Comparison of ENCODE assay signal across 1 cellular context in the genomic region with DNA sequence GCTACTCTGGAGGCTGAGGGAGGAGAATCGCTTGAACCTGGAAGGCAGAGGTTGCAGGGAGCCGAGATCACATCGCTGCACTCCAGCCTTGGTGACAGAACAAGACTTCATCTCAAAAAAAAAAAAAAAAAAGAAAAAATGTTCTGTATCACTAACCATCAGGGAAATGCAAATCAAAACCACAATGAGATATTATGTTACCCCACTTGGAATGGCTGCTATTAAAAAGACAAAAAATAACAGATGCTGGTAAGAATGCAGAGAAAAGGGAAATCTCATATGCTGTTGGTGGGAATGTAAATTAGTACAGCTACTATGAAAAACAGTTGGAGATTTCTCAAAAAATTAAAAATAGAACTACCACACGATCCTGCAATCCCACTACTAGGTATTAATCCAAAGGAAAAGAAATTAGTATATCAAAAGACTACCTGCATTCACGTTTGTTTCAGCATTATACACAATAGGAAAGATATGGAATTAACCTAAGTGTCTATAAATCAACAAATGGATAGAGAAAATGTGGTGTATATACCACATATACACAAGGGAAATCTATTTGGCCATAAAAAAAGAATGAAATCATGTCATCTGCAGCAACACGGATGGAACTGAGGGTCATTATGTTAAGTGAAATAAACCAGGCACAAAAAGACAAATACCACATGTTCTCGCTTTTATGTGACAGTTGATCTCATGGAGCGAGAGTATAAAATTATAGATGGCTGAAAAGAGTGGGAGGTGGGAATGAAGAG.
TF ChIP-seq lines count a peak whose summit lies in the region.

No MANE protein-coding gene starts in this region.

TF ChIP-seq in GM12878, 131 proteins besides CTCF, POLR2A, EP300 and RAD21 (continued from another document):
- no peak for TF ChIP-seq STAT3 (IDR thresholded peaks at IDR 0.05; ENCODE audit: low read depth, low read length)
- TF ChIP-seq SMAD1 (IDR thresholded peaks at IDR 0.05; ENCODE audit: low read depth, partially characterized antibody): no peak
- no peak for TF ChIP-seq ETV6 (conservative IDR thresholded peaks at IDR 0.05 in 1 of 2, IDR thresholded peaks at IDR 0.05 in 1 of 2; ENCODE audit: borderline replicate concordance in 1 of 2, low read depth in 1 of 2)
- no peak for TF ChIP-seq BCL11A (IDR thresholded peaks at IDR 0.05; ENCODE audit: low read depth, low read length)
- TF ChIP-seq SP1 (IDR thresholded peaks at IDR 0.05; ENCODE audit: low read depth, low read length): no peak
- no peak for TF ChIP-seq SIX5 (IDR thresholded peaks at IDR 0.05; ENCODE audit: low read depth, low read length, severe bottlenecking)
- no peak for TF ChIP-seq KLF5 (IDR thresholded peaks at IDR 0.05; ENCODE audit: partially characterized antibody)
- TF ChIP-seq BMI1 (IDR thresholded peaks at IDR 0.05; ENCODE audit: borderline replicate concordance): no peak
- no peak for TF ChIP-seq RCOR1 (conservative IDR thresholded peaks at IDR 0.05; ENCODE audit: low read depth, low read length)
- TF ChIP-seq, protein P1, sequence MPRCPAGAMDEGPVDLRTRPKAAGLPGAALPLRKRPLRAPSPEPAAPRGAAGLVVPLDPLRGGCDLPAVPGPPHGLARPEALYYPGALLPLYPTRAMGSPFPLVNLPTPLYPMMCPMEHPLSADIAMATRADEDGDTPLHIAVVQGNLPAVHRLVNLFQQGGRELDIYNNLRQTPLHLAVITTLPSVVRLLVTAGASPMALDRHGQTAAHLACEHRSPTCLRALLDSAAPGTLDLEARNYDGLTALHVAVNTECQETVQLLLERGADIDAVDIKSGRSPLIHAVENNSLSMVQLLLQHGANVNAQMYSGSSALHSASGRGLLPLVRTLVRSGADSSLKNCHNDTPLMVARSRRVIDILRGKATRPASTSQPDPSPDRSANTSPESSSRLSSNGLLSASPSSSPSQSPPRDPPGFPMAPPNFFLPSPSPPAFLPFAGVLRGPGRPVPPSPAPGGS (IDR thresholded peaks at IDR 0.05; ENCODE audit: borderline replicate concordance, insufficient read depth, low read depth, low read length, poor library complexity, severe bottlenecking): no peak
- TF ChIP-seq PRDM15 (CRISPR knock-in tag; IDR thresholded peaks at IDR 0.05): no peak
- no peak for TF ChIP-seq YY1 (IDR thresholded peaks at IDR 0.05; ENCODE audit: low read depth, low read length)
- no peak for TF ChIP-seq TCF7 (IDR thresholded peaks at IDR 0.05; ENCODE audit: borderline replicate concordance)
